In genomic region chr2:83531211-83531610, GRCh38 we compare ENCODE assay signal across 1 cellular context.
TF ChIP-seq lines count a peak whose summit lies in the region.

No MANE protein-coding gene starts in this region.

TF ChIP-seq in WTC11, 78 proteins besides CTCF, POLR2A, EP300 and RAD21:
- TF ChIP-seq ARID4B (CRISPR knock-in tag; IDR thresholded peaks at IDR 0.05; ENCODE audit: borderline replicate concordance), result no peak
TF ChIP-seq in WTC11: peak in this region for 0.
